In genomic region chr5:134460551-134460950, GRCh38 we compare ENCODE assay signal across 27 cellular contexts. TPM values are rescaled to one million over a fixed set of nuclear protein-coding genes. Genes with fewer than 3 reads are reported as not detected.
DNase-seq lines count a peak whose midpoint lies in the region; ATAC-seq and TF ChIP-seq lines count a peak whose summit lies in the region.
"Had no signal": no experiment of that assay in that cellular context is flagged by ENCODE, and none has a peak within 500 bp of the region (broad histone marks: within the 10 kb centered on the region; RNA-seq: fewer than 3 reads in every experiment).

No MANE protein-coding gene starts in this region.

- H4K20me1 ChIP-seq in BLaER1 treated with 17β-estradiol and CSF1 and Interleukin-3, amounts not matched to agents 10 nM and 100 nM = no peaks in the 10 kb centered on the region

- H3K9ac ChIP-seq in BLaER1 treated with 17β-estradiol and CSF1 and Interleukin-3, amounts not matched to agents 10 nM and 100 nM = no peak overlapping the region

- POLR2A ChIA-PET in HEK293 (lab: Yijun Ruan, JAX) = no interaction called here

- ATAC-seq in esophagus mucosa = peak; percentile 60
- ATAC-seq in gastrocnemius medialis = no peak
- ATAC-seq in HG03097 (IDR thresholded peaks at IDR 0.05; ENCODE audit: low FRiP score, unreplicated experiment) = no peak
- ATAC-seq in omental fat pad (ENCODE audit: low FRiP score) = no peak
- ATAC-seq: activated CD8-positive, alpha-beta memory T cell treated with anti-CD3 and anti-CD28 coated beads, Interleukin-2, amount 10 ng/mL, durations not matched to agents 7 days and 5 days; activated T-cell treated with anti-CD3 and anti-CD28 coated beads, Interleukin-2, amount 50 U/mL, for 4 hours; GM23338; stimulated activated naive CD8-positive, alpha-beta T cell treated with anti-CD3 and anti-CD28 coated beads, Interleukin-15, Interleukin-2, amounts not matched to agents 100 U/mL and 50 U/mL, for 24 hours; upper lobe of right lung had no signal

- CTCF ChIA-PET in HEK293 (lab: Yijun Ruan, JAX) = interaction anchor here (0.6 to 1.3 kb wide), 3 partner anchors 31 to 49 kb away, joined by 3 to 4 read pairs (median 3); partner anchors contain the start of gene CDKN2AIPNL

- TF ChIP-seq CTCF in HEK293 (tag by site-specific recombination; IDR thresholded peaks at IDR 0.05) (no peak), gastrocnemius medialis (IDR thresholded peaks at IDR 0.05 in 4 of 5, conservative IDR thresholded peaks at IDR 0.05 in 1 of 5) (no peak), BE2C (IDR thresholded peaks at IDR 0.05; ENCODE audit: low read depth, low read length) (no peak), omental fat pad (IDR thresholded peaks at IDR 0.05) (no peak)

- in situ Hi-C loops in gastrocnemius medialis (cut with MboI; ENCODE audit: low sequenced_read_pairs in 4 of 4) = loop anchor here in 2 of 4 donors (10.0 kb wide), 1 partner anchor 54 kb away; no protein-coding TSS in a partner anchor

- peaks cover 29 to 59% (median 52%) of the 10 kb centered on the region in 10 experiments for H3K4me1 ChIP-seq in BLaER1 treated with 17β-estradiol and CSF1 and Interleukin-3, amounts not matched to agents 10 nM and 100 nM
- H3K4me1 ChIP-seq in HEK293 (ENCODE audit: control insufficient read depth, insufficient read depth, low read length) = 0 out of 2 replicates have a peak, but pooled peaks cover 2% of the 10 kb centered on the region
- peaks cover 38 to 49% of the 10 kb centered on the region in 2 donors for H3K4me1 ChIP-seq in gastrocnemius medialis
- no peaks in the 10 kb centered on the region; the same call in 1 of the 2 replicates for H3K4me1 ChIP-seq in BE2C
- H3K4me1 ChIP-seq: SJCRH30 had no signal

- no peak overlapping the region for H3K27ac ChIP-seq in BLaER1 treated with 17β-estradiol and CSF1 and Interleukin-3, amounts not matched to agents 10 nM and 100 nM
- no peak overlapping the region for H3K27ac ChIP-seq in HEK293 (ENCODE audit: extremely low read depth, low read depth, low read length)
- peak overlapping the region; percentile 10 to 99 (median 52) for H3K27ac ChIP-seq in gastrocnemius medialis
- H3K27ac ChIP-seq: ascending aorta, coronary artery, epithelial cell of prostate, SJCRH30, upper lobe of right lung had no signal

- H3K36me3 ChIP-seq in BLaER1 treated with 17β-estradiol and CSF1 and Interleukin-3, amounts not matched to agents 10 nM and 100 nM = no peaks in the 10 kb centered on the region
- no peaks in the 10 kb centered on the region for H3K36me3 ChIP-seq in HEK293 (ENCODE audit: control insufficient read depth in 2 of 2, insufficient read depth in 1 of 2, low read length in 2 of 2)
- no peaks in the 10 kb centered on the region for H3K36me3 ChIP-seq in gastrocnemius medialis
- no peaks in the 10 kb centered on the region for H3K36me3 ChIP-seq in BE2C
- H3K36me3 ChIP-seq: ascending aorta, SJCRH30, upper lobe of right lung had no signal

- no peaks in the 10 kb centered on the region for H3K27me3 ChIP-seq in BLaER1 treated with 17β-estradiol and CSF1 and Interleukin-3, amounts not matched to agents 10 nM and 100 nM
- no peaks in the 10 kb centered on the region for H3K27me3 ChIP-seq in gastrocnemius medialis
- no peaks in the 10 kb centered on the region for H3K27me3 ChIP-seq in BE2C
- H3K27me3 ChIP-seq: ascending aorta, SJCRH30, upper lobe of right lung had no signal

- TF ChIP-seq POLR2A in gastrocnemius medialis (IDR thresholded peaks at IDR 0.05) = no peak

- peak overlapping the region; percentile 21 to 94 (median 43); a peak in 14 of 22 replicates for H3K4me2 ChIP-seq in BLaER1 treated with 17β-estradiol and CSF1 and Interleukin-3, amounts not matched to agents 10 nM and 100 nM
- H3K4me2 ChIP-seq: GM23338 had no signal

- DNase-seq in gastrocnemius medialis = peak in 1 of 2 donors; percentile 59
- no peak for DNase-seq in BE2C
- DNase-seq in omental fat pad (ENCODE audit: low spot score) = no peak
- no peak for DNase-seq in activated CD4-positive, alpha-beta T cell treated with anti-CD3 and anti-CD28 coated beads for 1 hour
- DNase-seq: activated B cell treated with CpG ODN at 0.5 μM for 24 hours; activated CD8-positive, alpha-beta memory T cell treated with anti-CD3 and anti-CD28 coated beads, Interleukin-2, amount 10 ng/mL, durations not matched to agents 7 days and 5 days; activated gamma-delta T cell; activated T-cell treated with anti-CD3 and anti-CD28 coated beads, Interleukin-2, amount 50 U/mL, for 4 hours; Calu3; DMS79 treated with DMSO at 0.1 percent for 48 hours; effector CD8-positive, alpha-beta T cell; GDM1; NCI-H1694; NCI-H446 treated with DMSO at 0.1 percent for 48 hours; NCI-H774; occipital lobe; SJCRH30; stimulated activated naive CD8-positive, alpha-beta T cell treated with anti-CD3 and anti-CD28 coated beads, Interleukin-15, Interleukin-2, amounts not matched to agents 100 U/mL and 50 U/mL, for 24 hours had no signal

- no peak overlapping the region for H3K4me3 ChIP-seq in BLaER1 treated with 17β-estradiol and CSF1 and Interleukin-3, amounts not matched to agents 10 nM and 100 nM
- H3K4me3 ChIP-seq in HEK293 (ENCODE audit: low read depth, low read length) = no peak overlapping the region
- H3K4me3 ChIP-seq in gastrocnemius medialis = no peak overlapping the region
- no peak overlapping the region for H3K4me3 ChIP-seq in BE2C (ENCODE audit: low read depth, low read length)
- H3K4me3 ChIP-seq: ascending aorta, coronary artery, GM23338, SJCRH30, upper lobe of right lung had no signal

- no peaks in the 10 kb centered on the region for H3K9me3 ChIP-seq in BLaER1 treated with 17β-estradiol and CSF1 and Interleukin-3, amounts not matched to agents 10 nM and 100 nM (replicated peaks in 1 of 11)
- H3K9me3 ChIP-seq in HEK293 (ENCODE audit: control insufficient read depth, insufficient read depth, low read depth, low read length) (no peaks in the 10 kb centered on the region), gastrocnemius medialis (no peaks in the 10 kb centered on the region), BE2C (no peaks in the 10 kb centered on the region)
- H3K9me3 ChIP-seq: ascending aorta, SJCRH30, upper lobe of right lung had no signal

- intact Hi-C loops in gastrocnemius medialis (cut with DNase I; ENCODE audit: low total_unique reads) = no loop called here

TF ChIP-seq in HEK293, 187 proteins besides CTCF, POLR2A, EP300 and RAD21:
- TF ChIP-seq ZNF350 (tag by site-specific recombination; IDR thresholded peaks at IDR 0.05) = no peak
- no peak for TF ChIP-seq ZBTB44 (tag by site-specific recombination; IDR thresholded peaks at IDR 0.05)
- no peak for TF ChIP-seq ZNF146 (tag by site-specific recombination; IDR thresholded peaks at IDR 0.05)
- no peak for TF ChIP-seq SP7 (tag by site-specific recombination; IDR thresholded peaks at IDR 0.05)
- TF ChIP-seq ZNF571 (tag by site-specific recombination; IDR thresholded peaks at IDR 0.05) = no peak
- TF ChIP-seq ZNF398 (tag by site-specific recombination; IDR thresholded peaks at IDR 0.05) = no peak
- TF ChIP-seq ZNF837 (tag by site-specific recombination; IDR thresholded peaks at IDR 0.05) = no peak
- TF ChIP-seq ZIC2 (tag by site-specific recombination; IDR thresholded peaks at IDR 0.05) = peak; percentile 41; the same call in 1 of the 2 replicates

RNA-seq across cellular contexts. Expression of gene CDKN2AIPNL, which starts 48.9 kb away (rescaled TPM):
- total RNA-seq in esophagus mucosa = 19.4 TPM
- 10 to 100 TPM; 23.6 to 58.5 (median 37.4) TPM for total RNA-seq in gastrocnemius medialis
- polyA plus RNA-seq in BE2C (2012; ENCODE audit: insufficient read depth, insufficient read length, low read depth) = 57.6 TPM
- 10 to 100 TPM; 10.2 to 20.4 (median 17.7) TPM for total RNA-seq in omental fat pad

Comparison
In these comparisons a context has a peak if more than half of its experiments do, and no peak if none do; other contexts are left out.
1. H3K27ac ChIP-seq: peak in gastrocnemius medialis (4 of 4); none in BLaER1 treated with 17β-estradiol and CSF1 and Interleukin-3, amounts not matched to agents 10 nM and 100 nM (0 of 11) and HEK293 (single experiment).